8 cellular contexts compared by ENCODE assay signal in the genomic region with DNA sequence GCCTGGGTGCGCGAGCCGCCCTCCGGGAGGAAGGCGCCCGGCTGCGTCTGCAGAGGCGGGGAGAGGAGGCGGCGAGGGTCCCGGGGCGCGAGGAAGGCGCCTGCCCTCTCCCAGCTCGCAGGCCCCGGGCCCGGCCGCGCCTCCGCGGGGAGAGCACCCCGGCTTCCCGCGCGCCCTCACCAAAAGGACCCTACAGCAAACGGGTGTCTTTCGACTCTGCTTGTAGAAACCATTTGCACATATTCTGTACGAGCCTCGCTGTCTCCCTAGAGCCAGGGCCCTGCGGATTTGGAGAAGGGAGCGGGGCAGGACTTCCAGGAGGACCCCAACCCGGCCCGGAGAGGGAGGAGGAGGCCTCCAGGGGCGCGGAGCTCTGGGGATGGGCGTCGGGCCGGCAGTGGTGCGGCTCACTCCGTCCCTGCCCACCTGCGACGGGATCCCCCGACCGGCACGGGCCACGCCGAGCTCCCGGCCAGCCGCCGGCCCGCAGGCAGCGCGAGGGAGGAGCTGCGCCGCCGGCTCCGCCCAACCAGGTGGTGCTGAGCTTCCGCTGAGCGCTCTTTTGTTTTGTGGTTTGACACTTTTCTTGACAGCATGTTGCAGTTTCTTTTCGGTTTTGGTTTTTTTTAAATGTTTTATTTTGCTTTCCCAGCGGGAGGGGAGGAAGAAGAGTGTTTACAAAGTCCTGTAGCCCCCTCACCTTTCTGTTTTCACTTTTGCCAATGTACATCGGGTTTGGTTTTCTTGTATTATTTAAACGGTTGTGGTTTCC.
DNase-seq lines count a peak whose midpoint lies in the region; ATAC-seq and TF ChIP-seq lines count a peak whose summit lies in the region.

No MANE protein-coding gene starts in this region.

- CTCF ChIA-PET in activated CD4-positive, alpha-beta T cell treated with anti-CD3 and anti-CD28 coated beads, Interleukin-2, amount 10 ng/mL, durations not matched to agents 7 days and 5 days (lab: Charles Lee), result interaction anchor here (0.6 to 1.7 kb wide), 8 partner anchors 9 to 223 kb away, joined by 3 to 9 read pairs (median 3); no protein-coding TSS in a partner anchor

- peak overlapping the region; percentile 31; the same call in 1 of the 2 replicates for H3K27ac ChIP-seq in HUES64 (ENCODE audit: low read depth, low read length)
- H3K27ac ChIP-seq in parathyroid adenoma, result no peak overlapping the region

- H3K27me3 Mint-ChIP-seq in activated CD4-positive, alpha-beta T cell treated with anti-CD3 and anti-CD28 coated beads, Interleukin-2, amount 10 ng/mL, durations not matched to agents 7 days and 5 days, result peaks cover 7% of the 10 kb centered on the region

- H3K27me3 ChIP-seq in HUES64 (ENCODE audit: insufficient read depth, low read length), result peaks cover 34% of the 10 kb centered on the region
- no peaks in the 10 kb centered on the region for H3K27me3 ChIP-seq in parathyroid adenoma (ENCODE audit: control insufficient read depth, insufficient read depth, low read length)

- H3K4me3 ChIP-seq in HUES64 (ENCODE audit: low read length) (peak overlapping the region; percentile 68), epithelial cell of proximal tubule (ENCODE audit: low read depth, low read length) (peak overlapping the region; percentile 34), parathyroid adenoma (ENCODE audit: low read depth, low read length) (peak overlapping the region; percentile 54)

- no peaks in the 10 kb centered on the region for H3K9me3 Mint-ChIP-seq in activated CD4-positive, alpha-beta T cell treated with anti-CD3 and anti-CD28 coated beads, Interleukin-2, amount 10 ng/mL, durations not matched to agents 7 days and 5 days

- WGBS in HUES64, result 2% methylated on average over 63 of the region's 63 CpGs

- H3K4me1 Mint-ChIP-seq in activated CD4-positive, alpha-beta T cell treated with anti-CD3 and anti-CD28 coated beads, Interleukin-2, amount 10 ng/mL, durations not matched to agents 7 days and 5 days, result peaks cover 33% of the 10 kb centered on the region

- peak overlapping the region; percentile 89 for H3K4me2 ChIP-seq in parathyroid adenoma (ENCODE audit: low read length)

- no peaks in the 10 kb centered on the region for H3K36me3 Mint-ChIP-seq in activated CD4-positive, alpha-beta T cell treated with anti-CD3 and anti-CD28 coated beads, Interleukin-2, amount 10 ng/mL, durations not matched to agents 7 days and 5 days (ENCODE audit: low read depth)

- H2AFZ ChIP-seq in parathyroid adenoma, result peak overlapping the region; percentile 79

- H3K27ac Mint-ChIP-seq in activated CD4-positive, alpha-beta T cell treated with anti-CD3 and anti-CD28 coated beads, Interleukin-2, amount 10 ng/mL, durations not matched to agents 7 days and 5 days, result peak overlapping the region; percentile 95

- H3K9me3 ChIP-seq in HUES64 (ENCODE audit: insufficient read depth, low read depth, low read length) (no peaks in the 10 kb centered on the region), parathyroid adenoma (ENCODE audit: control insufficient read depth, low read length) (no peaks in the 10 kb centered on the region)

- H3K9ac ChIP-seq in HUES64 (ENCODE audit: low read depth, low read length), result peak overlapping the region; percentile 78
- no peak overlapping the region for H3K9ac ChIP-seq in parathyroid adenoma

- peak; percentile 37 for DNase-seq in CD1c-positive myeloid dendritic cell (ENCODE audit: extremely low spot score)
- DNase-seq in activated CD4-positive, alpha-beta T cell treated with anti-CD3 and anti-CD28 coated beads, Interleukin-2, amount 10 ng/mL, durations not matched to agents 7 days and 5 days, result peak; percentile 78
- DNase-seq in epithelial cell of proximal tubule (ENCODE audit: low read depth), result no peak
- no peak for DNase-seq in NCI-H774 (lab: John Stamatoyannopoulos, UW)
- DNase-seq in NCI-H2081 (lab: John Stamatoyannopoulos, UW), result no peak

- TF ChIP-seq CTCF in epithelial cell of proximal tubule (conservative IDR thresholded peaks at IDR 0.05; ENCODE audit: low read depth, low read length), result no peak
- no peak for TF ChIP-seq CTCF in parathyroid adenoma (IDR thresholded peaks at IDR 0.05)

- no peaks in the 10 kb centered on the region for H3K36me3 ChIP-seq in HUES64 (ENCODE audit: insufficient read depth, low read length)
- no peaks in the 10 kb centered on the region for H3K36me3 ChIP-seq in parathyroid adenoma (ENCODE audit: control insufficient read depth, insufficient read depth, low read length)

- POLR2A ChIA-PET in activated CD4-positive, alpha-beta T cell treated with anti-CD3 and anti-CD28 coated beads, Interleukin-2, amount 10 ng/mL, durations not matched to agents 7 days and 5 days (lab: Charles Lee), result interaction anchor here (0.7 to 1.4 kb wide), 3 partner anchors 8 to 647 kb away, joined by 3 to 6 read pairs (median 4); no protein-coding TSS in a partner anchor

- peak overlapping the region; percentile 80 for H3K4me3 Mint-ChIP-seq in activated CD4-positive, alpha-beta T cell treated with anti-CD3 and anti-CD28 coated beads, Interleukin-2, amount 10 ng/mL, durations not matched to agents 7 days and 5 days

- H3K4me1 ChIP-seq in HUES64 (ENCODE audit: insufficient read depth, low read length) (peaks cover 3% of the 10 kb centered on the region; the same call in 1 of the 2 replicates), parathyroid adenoma (no peaks in the 10 kb centered on the region)

- H3K79me2 ChIP-seq in parathyroid adenoma, result no peaks in the 10 kb centered on the region

- peak; percentile 75 for ATAC-seq in GM19372 (IDR thresholded peaks at IDR 0.05; ENCODE audit: low read depth, unreplicated experiment)

Comparison
In these comparisons a context has a peak if more than half of its experiments do, and no peak if none do; other contexts are left out.
1. DNase-seq: peak in CD1c-positive myeloid dendritic cell (single experiment) and activated CD4-positive, alpha-beta T cell treated with anti-CD3 and anti-CD28 coated beads, Interleukin-2, amount 10 ng/mL, durations not matched to agents 7 days and 5 days (single experiment); none in epithelial cell of proximal tubule (single experiment), NCI-H774 (single experiment) and NCI-H2081 (0 of 2).
2. Peak in every context shown above with its lines, with median percentiles within 50 percentile points of each other: H3K4me3 ChIP-seq.